25 cellular contexts compared by ENCODE assay signal in the genomic region with DNA sequence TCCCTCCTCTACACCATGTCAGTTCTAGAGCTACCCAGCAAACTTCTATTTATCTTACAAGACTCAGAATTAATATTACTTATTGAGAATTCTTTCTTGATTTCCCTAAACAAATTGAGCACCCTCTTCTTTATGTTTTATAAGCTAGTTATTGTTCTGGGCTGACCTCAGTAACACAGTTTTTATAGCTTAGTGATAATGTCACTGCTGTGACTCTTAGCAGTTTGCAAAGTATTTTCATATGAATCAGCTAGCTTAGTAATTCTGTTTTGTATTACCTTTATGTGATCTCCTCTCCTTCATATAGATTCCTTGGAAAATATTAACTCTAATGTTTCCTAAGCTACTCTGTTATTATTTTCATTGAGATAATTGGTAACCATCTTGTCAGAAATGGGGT.
"Had no signal": no experiment of that assay in that cellular context is flagged by ENCODE, and none has a peak within 500 bp of the region (broad histone marks: within the 10 kb centered on the region; RNA-seq: fewer than 3 reads in every experiment).

No MANE protein-coding gene starts in this region.

- ATAC-seq: activated CD4-positive, alpha-beta T cell treated with anti-CD3 and anti-CD28 coated beads for 36 hours; activated CD8-positive, alpha-beta memory T cell treated with anti-CD3 and anti-CD28 coated beads, Interleukin-2, amount 10 ng/mL, durations not matched to agents 7 days and 5 days; activated CD8-positive, alpha-beta T cell treated with anti-CD3 and anti-CD28 coated beads, Interleukin-2, amount 10 ng/mL, durations not matched to agents 7 days and 5 days; activated T-cell treated with anti-CD3 and anti-CD28 coated beads, Interleukin-2, amount 50 U/mL, for 72 hours; effector memory CD8-positive, alpha-beta T cell; gastroesophageal sphincter; right lobe of liver; stimulated activated memory B cell treated with anti-CD40 and anti-IgM and Interleukin-4, amounts not matched to agents 10 μg/mL and 1 μg/mL and 100 μg/mL, for 72 hours; stimulated activated naive CD8-positive, alpha-beta T cell treated with anti-CD3 and anti-CD28 coated beads, Interleukin-15, amount 100 ng/mL, for 72 hours had no signal

- H3K4me3 ChIP-seq: adrenal gland, gastroesophageal sphincter, hepatocyte, left ventricle myocardium inferior, right lobe of liver, skin epidermis, uterus had no signal

- H3K9me3 ChIP-seq: adrenal gland, gastroesophageal sphincter, left ventricle myocardium inferior, right lobe of liver, uterus had no signal

- H3K36me3 ChIP-seq: adrenal gland, gastroesophageal sphincter, left ventricle myocardium inferior, right lobe of liver, uterus had no signal

- DNase-seq: activated CD4-positive, alpha-beta T cell treated with anti-CD3 and anti-CD28 coated beads for 36 hours; activated CD4-positive, CD25-positive, alpha-beta regulatory T cell; activated CD8-positive, alpha-beta memory T cell treated with anti-CD3 and anti-CD28 coated beads, Interleukin-2, amount 10 ng/mL, durations not matched to agents 7 days and 5 days; activated CD8-positive, alpha-beta T cell treated with anti-CD3 and anti-CD28 coated beads, Interleukin-2, amount 10 ng/mL, durations not matched to agents 7 days and 5 days; activated effector memory CD4-positive, alpha-beta T cell treated with Interleukin-2 at 50 U/mL for 16 hours; activated naive CD4-positive, alpha-beta T cell treated with Interleukin-2 at 50 U/mL for 16 hours; activated T-cell treated with anti-CD3 and anti-CD28 coated beads for 4 hours; activated T-cell treated with anti-CD3 and anti-CD28 coated beads, Interleukin-2, amount 50 U/mL, for 72 hours; adrenal gland; aorta; cortex of kidney; effector memory CD8-positive, alpha-beta T cell; erythroblast; left ventricle myocardium inferior; right lobe of liver; stimulated activated CD4-positive, alpha-beta T cell treated with anti-CD3 and anti-CD28 coated beads, Interleukin-12 subunit alpha, Interleukin-12 subunit beta, amount 100 ng/mL, for 4 hours; stimulated activated CD4-positive, alpha-beta T cell treated with anti-CD3 and anti-CD28 coated beads, Interleukin-4, amount 100 ng/mL, for 4 hours; stimulated activated CD8-positive, alpha-beta memory T cell treated with anti-CD3 and anti-CD28 coated beads, Interleukin-4, amount 100 ng/mL, for 48 hours; stimulated activated naive CD8-positive, alpha-beta T cell treated with anti-CD3 and anti-CD28 coated beads, Interleukin-15, amount 100 ng/mL, for 72 hours; substantia nigra; uterus had no signal

- H3K4me1 ChIP-seq: adrenal gland, gastroesophageal sphincter, left ventricle myocardium inferior, right lobe of liver, uterus had no signal
